ENCODE assay signal across 9 cellular contexts in genomic region chr10:112958275-112958995, GRCh38. TPM values are rescaled to one million over a fixed set of nuclear protein-coding genes. Genes with fewer than 3 reads are reported as not detected.
A peak's percentile ranks its signal among the peaks of the same experiment; 100 is the strongest.
DNase-seq lines count a peak whose midpoint lies in the region; ATAC-seq and TF ChIP-seq lines count a peak whose summit lies in the region.
"Had no signal": no experiment of that assay in that cellular context is flagged by ENCODE, and none has a peak within 500 bp of the region (broad histone marks: within the 10 kb centered on the region; RNA-seq: fewer than 3 reads in every experiment).

No MANE protein-coding gene starts in this region.

- DNase-seq in GM04504 (ENCODE audit: low read depth) (peak; percentile 89), SK-N-MC (ENCODE audit: low read depth, low spot score) (peak; percentile 87), foreskin fibroblast (peak; percentile 88 to 92), smooth muscle cell (lab: John Stamatoyannopoulos, UW; ENCODE audit: unreplicated experiment) (no peak), GF-D8 (lab: John Stamatoyannopoulos, UW) (no peak), body of pancreas (no peak)
- no peak for DNase-seq in activated naive CD4-positive, alpha-beta T cell (lab: John Stamatoyannopoulos, UW)
- DNase-seq: right lobe of liver had no signal

- peak overlapping the region; percentile 85 for H3K27ac ChIP-seq in SK-N-MC
- H3K27ac ChIP-seq in smooth muscle cell (ENCODE audit: low read depth): peak overlapping the region; percentile 83
- peak overlapping the region in 1 of 4 donors; percentile 92 for H3K27ac ChIP-seq in body of pancreas
- H3K27ac ChIP-seq: right lobe of liver had no signal

- TF ChIP-seq CTCF in foreskin fibroblast (IDR thresholded peaks at IDR 0.05; ENCODE audit: low read depth, low read length) (no peak), smooth muscle cell (IDR thresholded peaks at IDR 0.05; ENCODE audit: borderline replicate concordance, insufficient read depth, poor library complexity, severe bottlenecking) (no peak), body of pancreas (IDR thresholded peaks at IDR 0.05) (no peak)

- H3K27me3 ChIP-seq in smooth muscle cell (ENCODE audit: low read depth) (no peaks in the 10 kb centered on the region), body of pancreas (no peaks in the 10 kb centered on the region)
- H3K27me3 ChIP-seq: right lobe of liver had no signal

- peaks cover 76% of the 10 kb centered on the region for H3K79me2 ChIP-seq in smooth muscle cell (ENCODE audit: low read depth)

- intact Hi-C loops in body of pancreas (cut with DNase I): no loop called here

- no peak for ATAC-seq in body of pancreas
- ATAC-seq in HG03097 (IDR thresholded peaks at IDR 0.05; ENCODE audit: low FRiP score, unreplicated experiment): no peak
- ATAC-seq: right lobe of liver had no signal

- H3F3A ChIP-seq in smooth muscle cell (ENCODE audit: low read depth): peaks cover 25% of the 10 kb centered on the region

- H3K9ac ChIP-seq in SK-N-MC (ENCODE audit: insufficient read length): no peak overlapping the region
- H3K9ac ChIP-seq in smooth muscle cell (ENCODE audit: low read depth): peak overlapping the region; percentile 45

- WGBS in smooth muscle cell (ENCODE audit: low lambda C conversion rate): 9% methylated on average over 8 of the region's 8 CpGs
- WGBS in body of pancreas, 2 donors: 69 to 70% methylated on average over 8 of the region's 8 CpGs

- H3K4me2 ChIP-seq in smooth muscle cell: peak overlapping the region; percentile 98

- H3K9me3 ChIP-seq in SK-N-MC (ENCODE audit: low read depth, low read length) (no peaks in the 10 kb centered on the region), smooth muscle cell (replicated peaks; ENCODE audit: low read depth) (no peaks in the 10 kb centered on the region), body of pancreas (no peaks in the 10 kb centered on the region)
- H3K9me3 ChIP-seq: right lobe of liver had no signal

- H2AFZ ChIP-seq in smooth muscle cell (ENCODE audit: low read depth): no peak overlapping the region

- no peaks in the 10 kb centered on the region for H3K36me3 ChIP-seq in SK-N-MC (ENCODE audit: insufficient read depth, low read length)
- H3K36me3 ChIP-seq in smooth muscle cell (ENCODE audit: low read depth): no peaks in the 10 kb centered on the region
- H3K36me3 ChIP-seq in body of pancreas (replicated peaks in 1 of 2; ENCODE audit: insufficient read depth in 1 of 2, low read depth in 2 of 2): no peaks in the 10 kb centered on the region

- H3K4me3 ChIP-seq in SK-N-MC (peak overlapping the region; percentile 68), foreskin fibroblast (ENCODE audit: low read depth in 1 of 2, low read length in 2 of 2) (peak overlapping the region; percentile 18 to 23), smooth muscle cell (peak overlapping the region; percentile 17), body of pancreas (no peak overlapping the region)
- H3K4me3 ChIP-seq: right lobe of liver had no signal

- TF ChIP-seq POLR2A in body of pancreas (IDR thresholded peaks at IDR 0.05): no peak

- H3K4me1 ChIP-seq in smooth muscle cell (ENCODE audit: low read depth) (peaks cover 91% of the 10 kb centered on the region), body of pancreas (peaks cover 45% of the 10 kb centered on the region)

- peaks cover 44% of the 10 kb centered on the region for H4K20me1 ChIP-seq in smooth muscle cell (ENCODE audit: low read depth)

RNA-seq across cellular contexts. Expression of gene TCF7L2, which starts 8.4 kb away (rescaled TPM):
- total RNA-seq in smooth muscle cell: 9.1 and 14.6 TPM in 2 replicates
- 17.7 and 21.6 TPM in 2 replicates for polyA plus RNA-seq in smooth muscle cell
- total RNA-seq in body of pancreas: 10 to 100 TPM in 1 of 2 donors, 1 to 10 TPM in 1; 9.1 to 25.7 TPM

Comparison
In these comparisons a context has a peak if more than half of its experiments do, and no peak if none do; other contexts are left out.
1. DNase-seq: peak in GM04504 (single experiment), SK-N-MC (single experiment) and foreskin fibroblast (2 of 2); none in smooth muscle cell (single experiment), activated naive CD4-positive, alpha-beta T cell (0 of 4), GF-D8 (single experiment) and body of pancreas (0 of 4).
2. H3K4me3 ChIP-seq: peak in SK-N-MC (single experiment), foreskin fibroblast (2 of 2) and smooth muscle cell (single experiment); none in body of pancreas (0 of 2).